ENCODE assay signal across 1 cellular context in the genomic region with DNA sequence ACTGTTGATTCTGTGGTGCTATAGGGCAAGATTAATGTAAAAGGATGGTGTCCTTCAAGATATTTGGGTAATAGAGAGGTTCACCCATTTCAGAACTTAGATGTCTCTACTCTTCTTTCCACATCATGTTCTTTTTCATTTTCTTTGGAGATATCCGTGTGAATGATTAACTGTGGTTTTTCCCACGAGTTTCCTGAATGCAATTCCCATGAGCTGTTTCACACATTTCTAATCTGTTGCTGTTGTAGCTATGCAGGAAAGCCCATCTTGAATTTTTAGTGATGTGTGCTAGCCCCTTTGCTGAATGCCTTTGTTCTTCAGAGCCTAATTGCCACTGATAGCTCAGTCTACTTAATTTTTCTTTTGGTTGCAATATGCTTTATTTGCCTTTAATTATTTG.
TF ChIP-seq lines count a peak whose summit lies in the region.

No MANE protein-coding gene starts in this region.

TF ChIP-seq in GM12878, 131 proteins besides CTCF, POLR2A, EP300 and RAD21 (continued from another document):
- TF ChIP-seq SIN3A (IDR thresholded peaks at IDR 0.05; ENCODE audit: low read depth, low read length) (no peak), RUNX3 (IDR thresholded peaks at IDR 0.05; ENCODE audit: low read length) (peak; percentile 30)
